Comparison of ENCODE assay signal across 8 cellular contexts in genomic region chr16:74368002-74368979, GRCh38. TPM values are rescaled to one million over a fixed set of nuclear protein-coding genes. Genes with fewer than 3 reads are reported as not detected.
DNase-seq lines count a peak whose midpoint lies in the region; ATAC-seq, FAIRE-seq and TF ChIP-seq lines count a peak whose summit lies in the region.
"Not testable (repeated sequence)": the region's sequence is repeated elsewhere in the genome, so short reads cannot be mapped to it uniquely, and the experiment has no call there.

No MANE protein-coding gene starts in this region.

- H3K4me1 ChIP-seq in BLaER1: peaks cover 19% of the 10 kb centered on the region
- not testable (repeated sequence) for H3K4me1 ChIP-seq in HepG2 (ENCODE audit: insufficient read depth, low read length)

- peaks cover 19% of the 10 kb centered on the region for H3K79me2 ChIP-seq in HepG2 (ENCODE audit: insufficient read depth, low read length)

- BruUV-seq in HepG2 (replicated peaks; lab: Mats Ljungman, UMichigan): TSS peak; percentile 99

- H3K9ac ChIP-seq in BLaER1 (peak overlapping the region; percentile 91), HepG2 (ENCODE audit: insufficient read depth, low read depth, low read length) (peak overlapping the region; percentile 79)

- not testable (repeated sequence) for TF ChIP-seq CTCF in HepG2 (CRISPR knock-in tag; IDR thresholded peaks at IDR 0.05)

- peak overlapping the region; percentile 87 for H3K27ac ChIP-seq in BLaER1
- peak overlapping the region; percentile 63 for H3K27ac ChIP-seq in HepG2 (ENCODE audit: extremely low read length, insufficient read depth, low read length)

- TF ChIP-seq EP300 in HepG2 (IDR thresholded peaks at IDR 0.05; ENCODE audit: low read depth in 2 of 2, low read length in 2 of 2); HepG2 (CRISPR knock-in tag; IDR thresholded peaks at IDR 0.05; ENCODE audit: borderline replicate concordance): not testable (repeated sequence)

- H3K36me3 ChIP-seq in BLaER1 (peaks cover 25% of the 10 kb centered on the region), HepG2 (replicated peaks in 1 of 2; ENCODE audit: control insufficient read depth in 1 of 2, insufficient read depth in 2 of 2, low read length in 2 of 2) (peaks cover 4 to 11% of the 10 kb centered on the region in 2 experiments; a peak in 4 of 5 replicates)

- peaks cover 41% of the 10 kb centered on the region for H4K20me1 ChIP-seq in BLaER1
- not testable (repeated sequence) for H4K20me1 ChIP-seq in HepG2 (ENCODE audit: insufficient read depth, low read length)

- peak; percentile 52 to 89 for DNase-seq in NCI-H526 (lab: John Stamatoyannopoulos, UW)
- DNase-seq in activated CD4-positive, alpha-beta T cell treated with anti-CD3 and anti-CD28 coated beads, Interleukin-2, amount 50 U/mL, for 1 hour: peak; percentile 97
- DNase-seq in dedifferentiated amniotic fluid mesenchymal stem cell (ENCODE audit: extremely low spot score): peak; percentile 94
- peak; percentile 80 for DNase-seq in HepG2 (ENCODE audit: low spot score)
- peak; percentile 96 for DNase-seq in stimulated activated CD4-positive, alpha-beta T cell treated with anti-CD3 and anti-CD28 coated beads, Interleukin-2, amount 100 ng/mL, for 4 hours (ENCODE audit: low read depth)

- H3K9me3 ChIP-seq in BLaER1; HepG2 (ENCODE audit: low read length): not testable (repeated sequence)

- H3K4me2 ChIP-seq in BLaER1 (peak overlapping the region; percentile 79), HepG2 (ENCODE audit: low read depth, low read length) (peak overlapping the region; percentile 81)

- in situ Hi-C loops in HepG2 (cut with HindIII; ENCODE audit: extremely low pct_ligation_motif_present, low pct_unique_long_range_greater_than_20kb): not testable (repeated sequence)

- 0 out of 2 replicates have a peak, but pooled peaks have one; percentile 38 for TF ChIP-seq RAD21 in HepG2 (CRISPR knock-in tag; IDR thresholded peaks at IDR 0.05)

- POLR2A ChIA-PET in HepG2 (lab: Yijun Ruan, JAX): not testable (repeated sequence)

- peak; percentile 93 for ATAC-seq in GM19351 (IDR thresholded peaks at IDR 0.05; ENCODE audit: unreplicated experiment)
- peak; percentile 94 for ATAC-seq in HG03469 (IDR thresholded peaks at IDR 0.05; ENCODE audit: unreplicated experiment)
- ATAC-seq in HepG2: peak; percentile 91

- peak; percentile 54 to 55 for TF ChIP-seq POLR2A in HepG2 (IDR thresholded peaks at IDR 0.05; ENCODE audit: insufficient read depth in 1 of 2, low read depth in 2 of 2, low read length in 2 of 2)

- not testable (repeated sequence) for H3K27me3 ChIP-seq in BLaER1; HepG2 (ENCODE audit: control insufficient read depth in 1 of 2, insufficient read depth in 2 of 2, low read length in 2 of 2)

- CTCF ChIA-PET in HepG2 (lab: Yijun Ruan, JAX; ENCODE audit: low intra/inter-chr PET ratio, low total read pairs): not testable (repeated sequence)

- H2AFZ ChIP-seq in HepG2 (ENCODE audit: low read length): not testable (repeated sequence)

- H3K4me3 ChIP-seq in BLaER1: peak overlapping the region; percentile 87
- H3K4me3 ChIP-seq in HepG2 (replicated peaks in 1 of 3; ENCODE audit: insufficient read depth in 1 of 3, low read depth in 2 of 3, low read length in 3 of 3): peak overlapping the region; percentile 83 to 93 (median 93)

- WGBS in HepG2 (ENCODE audit: low lambda C conversion rate): 1% methylated on average over 33 of the region's 83 CpGs

- intact Hi-C loops in HepG2 (cut with micrococcal nuclease; ENCODE audit: unreplicated experiment): not testable (repeated sequence)

- peak; percentile 59 for FAIRE-seq in HepG2 (lab: Jason Lieb, UNC)

TF ChIP-seq in HepG2, 621 proteins besides CTCF, POLR2A, EP300 and RAD21 (continues in another document):
- TF ChIP-seq SP5 (CRISPR knock-in tag; IDR thresholded peaks at IDR 0.05; ENCODE audit: borderline replicate concordance, low read depth) (peak; percentile 70), MXD4 (CRISPR knock-in tag; IDR thresholded peaks at IDR 0.05) (peak; percentile 93)

RNA-seq across cellular contexts. Expression of gene NPIPB15, which starts 7.8 kb away (rescaled TPM):
- total RNA-seq in HepG2 (2016; rRNA removed; fragmentation: Illumina TruSeq; extraction: Trizol): 0.70 and 2.7 TPM in 2 replicates
- 0.18 and 0.40 TPM in 2 replicates for total RNA-seq in HepG2 (2016; cell fraction: cytosol; rRNA removed; fragmentation: Illumina TruSeq; extraction: Trizol; ENCODE audit: low read depth)
- 0.28 and 2.7 TPM in 2 replicates for total RNA-seq in HepG2 (2016; cell fraction: insoluble cytoplasmic fraction; rRNA removed; fragmentation: Illumina TruSeq; extraction: Trizol)
- total RNA-seq in HepG2 (2016; cell fraction: membrane; rRNA removed; fragmentation: Illumina TruSeq; extraction: Trizol): 0.52 and 0.99 TPM in 2 replicates
- 4.2 and 4.8 TPM in 2 replicates for total RNA-seq in HepG2 (2016; cell fraction: nucleus; rRNA removed; fragmentation: Illumina TruSeq; extraction: Trizol)
- 12.8 and 13.5 TPM in 2 replicates for polyA plus RNA-seq in HepG2 (2011; rRNA removed)
- 1.2 and 1.3 TPM in 2 replicates for polyA plus RNA-seq in HepG2 (2011; cell fraction: cytosol; rRNA removed)
- 84.2 and 96.7 TPM in 2 replicates for polyA plus RNA-seq in HepG2 (2011; cell fraction: nucleus; rRNA removed)
- polyA plus RNA-seq in HepG2 (2012): 3.8 and 5.6 TPM in 2 replicates
- polyA plus RNA-seq in HepG2 (2016; cell fraction: cytosol; fragmentation: Illumina TruSeq; extraction: Trizol; ENCODE audit: low read depth): 0.49 and 0.72 TPM in 2 replicates
- 0.74 and 0.83 TPM in 2 replicates for polyA plus RNA-seq in HepG2 (2016; cell fraction: insoluble cytoplasmic fraction; fragmentation: Illumina TruSeq; extraction: Trizol; ENCODE audit: low read depth)
- 0.57 and 0.63 TPM in 2 replicates for polyA plus RNA-seq in HepG2 (2016; cell fraction: membrane; fragmentation: Illumina TruSeq; extraction: Trizol; ENCODE audit: low read depth)
- polyA plus RNA-seq in HepG2 (2016; cell fraction: nucleus; fragmentation: Illumina TruSeq; extraction: Trizol; ENCODE audit: insufficient read depth, low read depth): 23.5 and 26.3 TPM in 2 replicates
- 1.0 and 2.1 TPM in 2 replicates for polyA minus RNA-seq in HepG2 (2011; rRNA and poly(A)+ RNA removed; ENCODE audit: low replicate concordance)
- not detected in 2 replicates for polyA minus RNA-seq in HepG2 (2011; cell fraction: cytosol; rRNA and poly(A)+ RNA removed)
- 4.7 and 5.5 TPM in 2 replicates for polyA minus RNA-seq in HepG2 (2011; cell fraction: nucleus; rRNA and poly(A)+ RNA removed)

RNA-seq across cellular contexts. Expression of gene CLEC18B, which starts 53.0 kb away (rescaled TPM):
- total RNA-seq in HepG2 (2016; rRNA removed; fragmentation: Illumina TruSeq; extraction: Trizol): 0.31 TPM in 1 of 2 replicates, not detected in the other
- not detected in 2 replicates for total RNA-seq in HepG2 (2016; cell fraction: cytosol; rRNA removed; fragmentation: Illumina TruSeq; extraction: Trizol; ENCODE audit: low read depth)
- not detected in 2 replicates for total RNA-seq in HepG2 (2016; cell fraction: insoluble cytoplasmic fraction; rRNA removed; fragmentation: Illumina TruSeq; extraction: Trizol)
- total RNA-seq in HepG2 (2016; cell fraction: membrane; rRNA removed; fragmentation: Illumina TruSeq; extraction: Trizol): not detected in 2 replicates
- total RNA-seq in HepG2 (2016; cell fraction: nucleus; rRNA removed; fragmentation: Illumina TruSeq; extraction: Trizol): not detected in 2 replicates
- 0.54 and 1.1 TPM in 2 replicates for polyA plus RNA-seq in HepG2 (2011; rRNA removed)
- 0.15 and 0.23 TPM in 2 replicates for polyA plus RNA-seq in HepG2 (2011; cell fraction: cytosol; rRNA removed)
- polyA plus RNA-seq in HepG2 (2011; cell fraction: nucleus; rRNA removed): 4.7 and 5.2 TPM in 2 replicates
- polyA plus RNA-seq in HepG2 (2012): 0.76 and 1.5 TPM in 2 replicates
- not detected in 2 replicates for polyA plus RNA-seq in HepG2 (2016; cell fraction: cytosol; fragmentation: Illumina TruSeq; extraction: Trizol; ENCODE audit: low read depth)
- polyA plus RNA-seq in HepG2 (2016; cell fraction: insoluble cytoplasmic fraction; fragmentation: Illumina TruSeq; extraction: Trizol; ENCODE audit: low read depth): 0.15 TPM in 1 of 2 replicates, not detected in the other
- polyA plus RNA-seq in HepG2 (2016; cell fraction: membrane; fragmentation: Illumina TruSeq; extraction: Trizol; ENCODE audit: low read depth): 0.09 TPM in 1 of 2 replicates, not detected in the other
- 2.0 TPM in 1 of 2 replicates, not detected in the other for polyA plus RNA-seq in HepG2 (2016; cell fraction: nucleus; fragmentation: Illumina TruSeq; extraction: Trizol; ENCODE audit: insufficient read depth, low read depth)
- polyA minus RNA-seq in HepG2 (2011; rRNA and poly(A)+ RNA removed; ENCODE audit: low replicate concordance): 0.66 and 1.0 TPM in 2 replicates
- polyA minus RNA-seq in HepG2 (2011; cell fraction: cytosol; rRNA and poly(A)+ RNA removed): not detected in 2 replicates
- 0.64 and 1.6 TPM in 2 replicates for polyA minus RNA-seq in HepG2 (2011; cell fraction: nucleus; rRNA and poly(A)+ RNA removed)

Comparison
In these comparisons a context has a peak if more than half of its experiments do, and no peak if none do; other contexts are left out.
1. Peak in every context shown above with its lines: DNase-seq, ATAC-seq, H3K4me3 ChIP-seq and H3K27ac ChIP-seq.